ENCODE assay signal across 10 cellular contexts in genomic region chr20:39800111-39800510, GRCh38.
DNase-seq lines count a peak whose midpoint lies in the region; ATAC-seq and TF ChIP-seq lines count a peak whose summit lies in the region.
"Had no signal": no experiment of that assay in that cellular context is flagged by ENCODE, and none has a peak within 500 bp of the region (broad histone marks: within the 10 kb centered on the region; RNA-seq: fewer than 3 reads in every experiment).

No MANE protein-coding gene starts in this region.

- H3K36me3 Mint-ChIP-seq in activated T-cell treated with anti-CD3 and anti-CD28 coated beads, Interleukin-2, amount 50 U/mL, for 72 hours (ENCODE audit: insufficient read depth in 2 of 2): peaks cover 0 to 4% of the 10 kb centered on the region in 2 donors
- H3K36me3 Mint-ChIP-seq: activated CD4-positive, alpha-beta memory T cell treated with anti-CD3 and anti-CD28 coated beads for 36 hours had no signal

- DNase-seq in GM13977 (ENCODE audit: low spot score) (peak; percentile 19), kidney glomerular epithelial cell (lab: John Stamatoyannopoulos, UW) (peak; percentile 32), UCSD-AML1 (lab: John Stamatoyannopoulos, UW; ENCODE audit: unreplicated experiment) (no peak), testis (no peak), cerebellum (ENCODE audit: low spot score) (no peak)
- no peak for DNase-seq in activated T-cell treated with anti-CD3 and anti-CD28 coated beads, Interleukin-2, amount 50 U/mL, for 72 hours
- DNase-seq: activated CD4-positive, alpha-beta memory T cell treated with anti-CD3 and anti-CD28 coated beads for 36 hours; stimulated activated CD4-positive, alpha-beta T cell treated with anti-CD3 and anti-CD28 coated beads, Interleukin-2, amount 100 ng/mL, for 48 hours had no signal

- H3K4me3 ChIP-seq in testis: no peak overlapping the region

- 40 to 50% methylated on average over 2 of the region's 2 CpGs for WGBS in testis, 2 donors

- no peak for TF ChIP-seq CTCF in GM13977 (IDR thresholded peaks at IDR 0.05; ENCODE audit: extremely low read depth, insufficient read depth, missing control alignments)
- no peak for TF ChIP-seq CTCF in testis (IDR thresholded peaks at IDR 0.05)

- no peak overlapping the region for H3K27ac Mint-ChIP-seq in activated T-cell treated with anti-CD3 and anti-CD28 coated beads, Interleukin-2, amount 50 U/mL, for 72 hours
- H3K27ac Mint-ChIP-seq: activated CD4-positive, alpha-beta memory T cell treated with anti-CD3 and anti-CD28 coated beads for 36 hours had no signal

- ATAC-seq in GM21529 (IDR thresholded peaks at IDR 0.05; ENCODE audit: unreplicated experiment) (peak; percentile 86), HG03565 (IDR thresholded peaks at IDR 0.05; ENCODE audit: unreplicated experiment) (peak; percentile 71)
- ATAC-seq in activated T-cell treated with anti-CD3 and anti-CD28 coated beads, Interleukin-2, amount 50 U/mL, for 72 hours (replicated peaks in 1 of 2): no peak

- H3K27me3 Mint-ChIP-seq in activated T-cell treated with anti-CD3 and anti-CD28 coated beads, Interleukin-2, amount 50 U/mL, for 72 hours (ENCODE audit: low read depth): no peaks in the 10 kb centered on the region
- H3K27me3 Mint-ChIP-seq: activated CD4-positive, alpha-beta memory T cell treated with anti-CD3 and anti-CD28 coated beads for 36 hours had no signal

- no peaks in the 10 kb centered on the region for H3K4me1 ChIP-seq in testis

- no peaks in the 10 kb centered on the region for H3K27me3 ChIP-seq in testis

- intact Hi-C loops in testis (cut with DNase I; ENCODE audit: low total_unique reads): no loop called here

- H3K9me3 ChIP-seq in testis: no peaks in the 10 kb centered on the region

- in situ Hi-C loops in GM13977 (cut with MboI; ENCODE audit: low pct_unique_long_range_greater_than_20kb, low sequenced_read_pairs, unreplicated experiment): no loop called here

- H3K27ac ChIP-seq in testis: peak overlapping the region in 1 of 2 donors; percentile 16

- no peak for TF ChIP-seq POLR2A in testis (IDR thresholded peaks at IDR 0.05)

- no peaks in the 10 kb centered on the region for H3K4me1 Mint-ChIP-seq in activated T-cell treated with anti-CD3 and anti-CD28 coated beads, Interleukin-2, amount 50 U/mL, for 72 hours (ENCODE audit: low read depth)

- no peak overlapping the region for H3K4me3 Mint-ChIP-seq in activated T-cell treated with anti-CD3 and anti-CD28 coated beads, Interleukin-2, amount 50 U/mL, for 72 hours
- H3K4me3 Mint-ChIP-seq: activated CD4-positive, alpha-beta memory T cell treated with anti-CD3 and anti-CD28 coated beads for 36 hours had no signal

- H3K36me3 ChIP-seq in testis (ENCODE audit: low read depth, missing control alignments): no peaks in the 10 kb centered on the region

- peaks cover 0 to 2% of the 10 kb centered on the region in 2 donors for H3K9me3 Mint-ChIP-seq in activated T-cell treated with anti-CD3 and anti-CD28 coated beads, Interleukin-2, amount 50 U/mL, for 72 hours
- H3K9me3 Mint-ChIP-seq: activated CD4-positive, alpha-beta memory T cell treated with anti-CD3 and anti-CD28 coated beads for 36 hours had no signal

Comparison
In these comparisons a context has a peak if more than half of its experiments do, and no peak if none do; other contexts are left out.
1. DNase-seq: peak in GM13977 (single experiment) and kidney glomerular epithelial cell (single experiment); none in activated T-cell treated with anti-CD3 and anti-CD28 coated beads, Interleukin-2, amount 50 U/mL, for 72 hours (0 of 2), UCSD-AML1 (single experiment), testis (single experiment) and cerebellum (single experiment).
2. ATAC-seq: peak in GM21529 (single experiment) and HG03565 (single experiment); none in activated T-cell treated with anti-CD3 and anti-CD28 coated beads, Interleukin-2, amount 50 U/mL, for 72 hours (0 of 2).